Comparison of ENCODE assay signal across 22 cellular contexts in genomic region chr2:212392048-212392447, GRCh38.
DNase-seq lines count a peak whose midpoint lies in the region; ATAC-seq and TF ChIP-seq lines count a peak whose summit lies in the region.
"Had no signal": no experiment of that assay in that cellular context is flagged by ENCODE, and none has a peak within 500 bp of the region (broad histone marks: within the 10 kb centered on the region; RNA-seq: fewer than 3 reads in every experiment).

No MANE protein-coding gene starts in this region.

- no peaks in the 10 kb centered on the region for H3K36me3 Mint-ChIP-seq in CD8-positive, alpha-beta T cell
- no peaks in the 10 kb centered on the region for H3K36me3 Mint-ChIP-seq in activated naive CD8-positive, alpha-beta T cell treated with anti-CD3 and anti-CD28 coated beads for 36 hours
- H3K36me3 Mint-ChIP-seq: activated naive CD8-positive, alpha-beta T cell treated with anti-CD3 and anti-CD28 coated beads, Interleukin-2, amount 10 ng/mL, durations not matched to agents 7 days and 5 days; IgD-negative memory B cell; stimulated activated naive B cell treated with anti-CD40 and anti-IgM and Interleukin-4, amounts not matched to agents 10 μg/mL and 1 μg/mL and 100 μg/mL, for 72 hours had no signal

- DNase-seq in BJ (ENCODE audit: low read depth) = peak; percentile 29
- peak; percentile 49 for DNase-seq in HT1080 (ENCODE audit: low read depth)
- peak; percentile 44 for DNase-seq in amniotic stem cell (lab: John Stamatoyannopoulos, UW)
- DNase-seq in iris pigment epithelial cell (ENCODE audit: low read depth) = peak; percentile 10
- no peak for DNase-seq in CD8-positive, alpha-beta T cell
- no peak for DNase-seq in activated naive CD8-positive, alpha-beta T cell treated with anti-CD3 and anti-CD28 coated beads for 36 hours
- no peak for DNase-seq in islet precursor cell
- DNase-seq: activated CD4-positive, alpha-beta T cell treated with anti-CD3 and anti-CD28 coated beads for 4 hours; activated naive CD8-positive, alpha-beta T cell treated with anti-CD3 and anti-CD28 coated beads, Interleukin-2, amount 10 ng/mL, durations not matched to agents 7 days and 5 days; DND-41; heart right ventricle; NCI-H1694 treated with DMSO at 0.1 percent for 48 hours; NCI-H446; NK-92 treated with Interleukin-12 subunit alpha and Interleukin-12 subunit beta, amount 100 ng/mL, for 24 hours; ovary; right lobe of liver; stimulated activated naive B cell treated with anti-CD40 and anti-IgM and Interleukin-4, amounts not matched to agents 10 μg/mL and 1 μg/mL and 100 μg/mL, for 72 hours had no signal

- H3K9me3 ChIP-seq in CD8-positive, alpha-beta T cell (ENCODE audit: low read length) = no peaks in the 10 kb centered on the region
- H3K9me3 ChIP-seq: heart right ventricle, ovary, right lobe of liver had no signal

- intact Hi-C loops in CD8-positive, alpha-beta T cell (cut with DNase I, micrococcal nuclease) = no loop called here

- no peak for ATAC-seq in CD8-positive, alpha-beta T cell
- no peak for ATAC-seq in HG03097 (IDR thresholded peaks at IDR 0.05; ENCODE audit: low FRiP score, unreplicated experiment)
- ATAC-seq: esophagus mucosa; heart right ventricle; right lobe of liver; stimulated activated naive B cell treated with anti-CD40 and anti-IgM and Interleukin-4, amounts not matched to agents 10 μg/mL and 1 μg/mL and 100 μg/mL, for 72 hours had no signal

- H3K4me3 Mint-ChIP-seq in CD8-positive, alpha-beta T cell = no peak overlapping the region
- H3K4me3 Mint-ChIP-seq in activated naive CD8-positive, alpha-beta T cell treated with anti-CD3 and anti-CD28 coated beads for 36 hours = no peak overlapping the region
- H3K4me3 Mint-ChIP-seq: activated naive CD8-positive, alpha-beta T cell treated with anti-CD3 and anti-CD28 coated beads, Interleukin-2, amount 10 ng/mL, durations not matched to agents 7 days and 5 days; activated T-helper 1 cell treated with anti-CD3 and anti-CD28 coated beads, Interleukin-12 subunit alpha, Interleukin-12 subunit beta, Interleukin-2, Interleukin-4 antibody, amounts not matched to agents 30 ng/mL and 10 ng/mL and 1 ng/mL, durations not matched to agents 14 hours and 24 hours and 36 hours; IgD-negative memory B cell; stimulated activated naive B cell treated with anti-CD40 and anti-IgM and Interleukin-4, amounts not matched to agents 10 μg/mL and 1 μg/mL and 100 μg/mL, for 72 hours had no signal

- H3K27me3 ChIP-seq in BJ (ENCODE audit: control insufficient read depth, insufficient read depth, low read length) = no peaks in the 10 kb centered on the region
- no peaks in the 10 kb centered on the region for H3K27me3 ChIP-seq in CD8-positive, alpha-beta T cell (ENCODE audit: insufficient read depth, low read length)
- H3K27me3 ChIP-seq: cardiac muscle cell, heart right ventricle, ovary, right lobe of liver had no signal

- H3K9me3 Mint-ChIP-seq in CD8-positive, alpha-beta T cell = no peaks in the 10 kb centered on the region
- H3K9me3 Mint-ChIP-seq in activated naive CD8-positive, alpha-beta T cell treated with anti-CD3 and anti-CD28 coated beads for 36 hours = no peaks in the 10 kb centered on the region
- H3K9me3 Mint-ChIP-seq: activated naive CD8-positive, alpha-beta T cell treated with anti-CD3 and anti-CD28 coated beads, Interleukin-2, amount 10 ng/mL, durations not matched to agents 7 days and 5 days; activated T-helper 1 cell treated with anti-CD3 and anti-CD28 coated beads, Interleukin-12 subunit alpha, Interleukin-12 subunit beta, Interleukin-2, Interleukin-4 antibody, amounts not matched to agents 30 ng/mL and 10 ng/mL and 1 ng/mL, durations not matched to agents 14 hours and 24 hours and 36 hours; IgD-negative memory B cell; stimulated activated naive B cell treated with anti-CD40 and anti-IgM and Interleukin-4, amounts not matched to agents 10 μg/mL and 1 μg/mL and 100 μg/mL, for 72 hours had no signal

- TF ChIP-seq CTCF in BJ (IDR thresholded peaks at IDR 0.05; ENCODE audit: insufficient read depth, low read depth, low read length) = no peak
- no peak for TF ChIP-seq CTCF in CD8-positive, alpha-beta T cell (IDR thresholded peaks at IDR 0.05)

- POLR2A ChIA-PET in BJ (lab: Charles Lee) = no interaction called here
- POLR2A ChIA-PET in CD8-positive, alpha-beta T cell (lab: Charles Lee) = no interaction called here

- no peaks in the 10 kb centered on the region for H3K27me3 Mint-ChIP-seq in CD8-positive, alpha-beta T cell (ENCODE audit: low read depth)
- H3K27me3 Mint-ChIP-seq in activated naive CD8-positive, alpha-beta T cell treated with anti-CD3 and anti-CD28 coated beads for 36 hours = no peaks in the 10 kb centered on the region
- H3K27me3 Mint-ChIP-seq: activated naive CD8-positive, alpha-beta T cell treated with anti-CD3 and anti-CD28 coated beads, Interleukin-2, amount 10 ng/mL, durations not matched to agents 7 days and 5 days; IgD-negative memory B cell; stimulated activated naive B cell treated with anti-CD40 and anti-IgM and Interleukin-4, amounts not matched to agents 10 μg/mL and 1 μg/mL and 100 μg/mL, for 72 hours had no signal

- no peak overlapping the region for H3K27ac Mint-ChIP-seq in CD8-positive, alpha-beta T cell
- no peak overlapping the region for H3K27ac Mint-ChIP-seq in activated naive CD8-positive, alpha-beta T cell treated with anti-CD3 and anti-CD28 coated beads for 36 hours
- H3K27ac Mint-ChIP-seq: activated naive CD8-positive, alpha-beta T cell treated with anti-CD3 and anti-CD28 coated beads, Interleukin-2, amount 10 ng/mL, durations not matched to agents 7 days and 5 days; activated T-helper 1 cell treated with anti-CD3 and anti-CD28 coated beads, Interleukin-12 subunit alpha, Interleukin-12 subunit beta, Interleukin-2, Interleukin-4 antibody, amounts not matched to agents 30 ng/mL and 10 ng/mL and 1 ng/mL, durations not matched to agents 14 hours and 24 hours and 36 hours; IgD-negative memory B cell; stimulated activated naive B cell treated with anti-CD40 and anti-IgM and Interleukin-4, amounts not matched to agents 10 μg/mL and 1 μg/mL and 100 μg/mL, for 72 hours had no signal

- H3K4me1 Mint-ChIP-seq in CD8-positive, alpha-beta T cell (ENCODE audit: low read depth) = no peaks in the 10 kb centered on the region
- no peaks in the 10 kb centered on the region for H3K4me1 Mint-ChIP-seq in activated naive CD8-positive, alpha-beta T cell treated with anti-CD3 and anti-CD28 coated beads for 36 hours
- H3K4me1 Mint-ChIP-seq: activated naive CD8-positive, alpha-beta T cell treated with anti-CD3 and anti-CD28 coated beads, Interleukin-2, amount 10 ng/mL, durations not matched to agents 7 days and 5 days; stimulated activated naive B cell treated with anti-CD40 and anti-IgM and Interleukin-4, amounts not matched to agents 10 μg/mL and 1 μg/mL and 100 μg/mL, for 72 hours had no signal

- no peaks in the 10 kb centered on the region for H3K36me3 ChIP-seq in BJ (ENCODE audit: control insufficient read depth, insufficient read depth, low read length)
- no peaks in the 10 kb centered on the region for H3K36me3 ChIP-seq in CD8-positive, alpha-beta T cell (ENCODE audit: insufficient read depth, low read length)
- H3K36me3 ChIP-seq: cardiac muscle cell, heart right ventricle, ovary, right lobe of liver had no signal

- no peak overlapping the region for H3K4me3 ChIP-seq in BJ (ENCODE audit: low read depth, low read length)
- no peak overlapping the region for H3K4me3 ChIP-seq in CD8-positive, alpha-beta T cell (ENCODE audit: low read depth, low read length)
- H3K4me3 ChIP-seq: cardiac muscle cell, heart right ventricle, ovary, right lobe of liver had no signal

- CTCF ChIA-PET in BJ (lab: Yijun Ruan, JAX) = no interaction called here
- CTCF ChIA-PET in CD8-positive, alpha-beta T cell (lab: Charles Lee) = no interaction called here

- H3K27ac ChIP-seq in CD8-positive, alpha-beta T cell (ENCODE audit: low read depth, low read length) = no peak overlapping the region
- H3K27ac ChIP-seq: cardiac muscle cell, heart right ventricle, ovary, right lobe of liver had no signal

- H3K4me1 ChIP-seq in CD8-positive, alpha-beta T cell (ENCODE audit: insufficient read depth, low read length) = no peaks in the 10 kb centered on the region
- H3K4me1 ChIP-seq: heart right ventricle, right lobe of liver had no signal

Comparison
In these comparisons a context has a peak if more than half of its experiments do, and no peak if none do; other contexts are left out.
1. DNase-seq: peak in BJ (single experiment), HT1080 (single experiment), amniotic stem cell (single experiment) and iris pigment epithelial cell (single experiment); none in CD8-positive, alpha-beta T cell (0 of 7), activated naive CD8-positive, alpha-beta T cell treated with anti-CD3 and anti-CD28 coated beads for 36 hours (single experiment) and islet precursor cell (single experiment).